Comparison of ENCODE assay signal across 12 cellular contexts in the genomic region with DNA sequence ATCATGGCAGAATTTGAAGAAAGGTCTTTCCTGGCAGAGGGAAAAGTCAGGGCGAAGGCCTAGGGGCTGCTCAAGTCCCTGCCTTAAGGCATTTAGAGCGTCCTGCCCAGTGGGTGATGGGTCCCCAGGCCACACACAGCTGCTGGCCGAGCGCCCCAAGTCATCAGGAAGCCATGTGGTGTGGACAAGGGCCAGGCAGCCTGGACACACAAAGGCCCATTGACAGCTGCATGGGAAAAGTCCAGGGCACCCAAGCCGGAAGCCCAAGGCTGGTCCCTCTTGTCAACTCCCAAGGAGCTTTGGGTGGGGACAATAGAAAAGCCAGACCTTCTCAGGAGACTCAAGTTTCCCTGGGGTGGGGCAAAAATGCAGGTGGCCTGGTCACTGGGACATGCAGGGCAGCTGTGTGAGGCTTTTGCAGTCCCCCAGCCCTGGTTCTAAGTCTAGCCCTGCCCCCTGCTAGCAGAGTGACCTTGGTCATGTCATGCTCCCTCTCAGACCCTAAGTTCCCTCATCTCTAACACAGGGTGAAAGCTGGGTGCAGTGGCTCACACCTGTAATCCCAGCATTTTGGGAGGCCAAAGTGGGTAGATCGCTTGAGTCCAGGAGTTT. TPM values are rescaled to one million over a fixed set of nuclear protein-coding genes. Genes with fewer than 3 reads are reported as not detected.
DNase-seq lines count a peak whose midpoint lies in the region; ATAC-seq and TF ChIP-seq lines count a peak whose summit lies in the region.
"Had no signal": no experiment of that assay in that cellular context is flagged by ENCODE, and none has a peak within 500 bp of the region (broad histone marks: within the 10 kb centered on the region; RNA-seq: fewer than 3 reads in every experiment).

No MANE protein-coding gene starts in this region.

- TF ChIP-seq CTCF in Calu3 (IDR thresholded peaks at IDR 0.05; ENCODE audit: unreplicated experiment) (no peak), colonic mucosa (IDR thresholded peaks at IDR 0.05) (no peak), right lobe of liver (IDR thresholded peaks at IDR 0.05) (no peak), GM13977 (IDR thresholded peaks at IDR 0.05; ENCODE audit: extremely low read depth, insufficient read depth, missing control alignments) (no peak)

- no peak for TF ChIP-seq POLR2A in right lobe of liver (IDR thresholded peaks at IDR 0.05)

- H3K36me3 ChIP-seq in colonic mucosa (no peaks in the 10 kb centered on the region), right lobe of liver (no peaks in the 10 kb centered on the region)

- H3K4me3 ChIP-seq in colonic mucosa (no peak overlapping the region), right lobe of liver (no peak overlapping the region)

- H3K4me1 Mint-ChIP-seq in Calu3 (ENCODE audit: low read depth, unreplicated experiment) = peaks cover 63% of the 10 kb centered on the region

- no peak overlapping the region for H3K4me3 Mint-ChIP-seq in Calu3 (ENCODE audit: low read depth, unreplicated experiment)

- H3K9me3 ChIP-seq in colonic mucosa = no peaks in the 10 kb centered on the region
- H3K9me3 ChIP-seq in right lobe of liver = no peaks in the 10 kb centered on the region

- H3K4me1 ChIP-seq in colonic mucosa (peaks cover 7% of the 10 kb centered on the region), right lobe of liver (peaks cover 0 to 32% (median 7%) of the 10 kb centered on the region in 4 donors)

- in situ Hi-C loops in GM13977 (cut with MboI; ENCODE audit: low pct_unique_long_range_greater_than_20kb, low sequenced_read_pairs, unreplicated experiment) = no loop called here

- 73% methylated on average over 4 of the region's 6 CpGs for WGBS in right lobe of liver (ENCODE audit: insufficient coverage, low coverage, low lambda C conversion rate, missing lambda C conversion rate)

- H3K27ac Mint-ChIP-seq in Calu3 (ENCODE audit: unreplicated experiment) = peak overlapping the region; percentile 67
- H3K27ac Mint-ChIP-seq: activated T-helper 2 cell treated with anti-CD3 and anti-CD28 coated beads, Interferon-gamma antibody, Interleukin-2, Interleukin-4, amounts not matched to agents 10 μg/mL and 5 μg/mL and 100 μg/mL, durations not matched to agents 14 hours and 24 hours and 36 hours had no signal

- no peak overlapping the region for H3K9ac ChIP-seq in colonic mucosa (ENCODE audit: low read depth in 2 of 2, low read length in 2 of 2)

- BruUV-seq in Calu3 (replicated peaks; lab: Mats Ljungman, UMichigan) = no TSS peak

- DNase-seq in Calu3 = peak; percentile 82
- peak; percentile 42 for DNase-seq in colonic mucosa
- DNase-seq in right lobe of liver = peak; percentile 56 to 65 (median 64)
- DNase-seq in sciatic nerve (ENCODE audit: low spot score) = peak; percentile 84
- DNase-seq in iPS-NIHi11 (ENCODE audit: low spot score) = no peak
- no peak for DNase-seq in GM13977 (ENCODE audit: low spot score)
- no peak for DNase-seq in activated gamma-delta T cell (lab: John Stamatoyannopoulos, UW)
- DNase-seq: NCI-H1436 had no signal

- CTCF ChIA-PET in Calu3 (lab: Charles Lee) = interaction anchor here (0.6 to 2.1 kb wide), 9 partner anchors 31 to 304 kb away, joined by 3 to 11 read pairs (median 4); no protein-coding TSS in a partner anchor

- H3K27me3 ChIP-seq in colonic mucosa (no peaks in the 10 kb centered on the region), right lobe of liver (no peaks in the 10 kb centered on the region)

- peaks cover 11% of the 10 kb centered on the region for H3K27me3 Mint-ChIP-seq in Calu3 (ENCODE audit: unreplicated experiment)

- ATAC-seq in right lobe of liver (no peak), sciatic nerve (peak; percentile 80)
- no peak for ATAC-seq in activated CD4-positive, CD25-positive, alpha-beta regulatory T cell treated with anti-CD3 and anti-CD28 coated beads, Interleukin-2, amount 50 U/mL, for 24 hours
- ATAC-seq: esophagus mucosa had no signal

- no peaks in the 10 kb centered on the region for H3K9me3 Mint-ChIP-seq in Calu3 (ENCODE audit: low read depth, unreplicated experiment)
- H3K9me3 Mint-ChIP-seq: activated T-helper 2 cell treated with anti-CD3 and anti-CD28 coated beads, Interferon-gamma antibody, Interleukin-2, Interleukin-4, amounts not matched to agents 10 μg/mL and 5 μg/mL and 100 μg/mL, durations not matched to agents 14 hours and 24 hours and 36 hours had no signal

- peaks cover 10% of the 10 kb centered on the region for H3K36me3 Mint-ChIP-seq in Calu3 (ENCODE audit: insufficient read depth, unreplicated experiment)

- H3K27ac ChIP-seq in colonic mucosa (no peak overlapping the region), right lobe of liver (no peak overlapping the region)

- intact Hi-C loops in Calu3 (cut with micrococcal nuclease; ENCODE audit: unreplicated experiment) = loop anchor here (5.0 kb wide), 3 partner anchors 65 to 100 kb away; a partner anchor contains a TSS
- intact Hi-C loops in colonic mucosa (cut with DNase I) = loop anchor here (10.0 kb wide), 1 partner anchor 313 kb away; no protein-coding TSS in a partner anchor
- intact Hi-C loops in right lobe of liver (cut with DNase I) = loop anchor here (5.0 to 10.0 kb wide), 4 partner anchors 73 to 233 kb away; no protein-coding TSS in a partner anchor
- intact Hi-C loops in sciatic nerve (cut with DNase I) = loop anchor here (5.0 to 10.0 kb wide), 2 partner anchors 235 to 303 kb away; a partner anchor contains a TSS

RNA-seq across cellular contexts. Expression of a gene that starts 44.3 kb away (rescaled TPM):
- 0.26 and 0.29 TPM in 2 replicates for total RNA-seq in Calu3 (2022)
- 1 to 10 TPM in 1 of 2 donors, under 1 TPM in 1; 0.94 to 8.0 TPM for total RNA-seq in colonic mucosa
- 10 to 100 TPM in 5 of 6 experiments, 1 to 10 TPM in 1; 9.0 to 30.5 (median 13.7) TPM for total RNA-seq in right lobe of liver
- total RNA-seq in sciatic nerve = 89.7 TPM
- total RNA-seq: NCI-H460 had no signal

Comparison
In these comparisons a context has a peak if more than half of its experiments do, and no peak if none do; other contexts are left out.
1. DNase-seq: peak in Calu3 (single experiment), colonic mucosa (single experiment), right lobe of liver (3 of 3) and sciatic nerve (single experiment); none in iPS-NIHi11 (single experiment), GM13977 (single experiment) and activated gamma-delta T cell (single experiment).